1 cellular context compared by ENCODE assay signal in the genomic region with DNA sequence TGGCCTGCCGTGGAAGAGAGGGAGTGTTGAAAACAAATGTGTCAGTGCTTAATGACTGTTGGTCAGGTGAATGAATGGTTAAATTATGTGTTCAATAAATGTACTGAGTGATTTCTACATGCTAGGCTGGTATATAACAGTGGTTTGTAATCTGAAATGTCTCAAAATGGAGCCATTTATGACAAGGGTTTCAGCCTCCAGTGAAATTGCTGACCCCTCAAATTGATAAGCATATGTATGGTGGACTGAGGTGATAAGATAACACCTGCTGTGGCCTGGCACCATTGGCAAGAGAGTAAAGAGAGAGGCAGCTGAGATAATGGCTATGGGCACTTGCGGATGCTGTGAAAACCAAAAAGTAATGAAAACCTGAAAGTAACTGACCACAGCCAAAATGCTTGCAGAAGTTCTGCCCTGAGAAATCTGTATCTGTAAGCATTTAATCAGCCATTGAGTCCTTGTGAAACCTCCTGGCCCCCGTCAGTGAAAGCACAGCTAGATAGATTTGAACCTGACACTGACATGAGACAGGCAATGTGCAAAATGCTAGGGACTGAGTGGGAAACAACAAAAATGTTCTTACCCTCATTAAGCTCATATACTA.
TF ChIP-seq lines count a peak whose summit lies in the region.

No MANE protein-coding gene starts in this region.

TF ChIP-seq in GM12878, 131 proteins besides CTCF, POLR2A, EP300 and RAD21 (continued from another document and continues in another):
- TF ChIP-seq SREBF2 (IDR thresholded peaks at IDR 0.05; ENCODE audit: low read length) (no peak), SREBF1 (IDR thresholded peaks at IDR 0.05; ENCODE audit: low read length) (no peak), SMARCA5 (IDR thresholded peaks at IDR 0.05) (peak; percentile 11; the same call in 1 of the 2 replicates), SP1 (IDR thresholded peaks at IDR 0.05; ENCODE audit: low read depth, low read length) (peak; percentile 29), HCFC1 (IDR thresholded peaks at IDR 0.05; ENCODE audit: low read length) (no peak), RFX5 (IDR thresholded peaks at IDR 0.05; ENCODE audit: low read depth, low read length) (no peak), RBBP5 (conservative IDR thresholded peaks at IDR 0.05) (no peak), ASH2L (IDR thresholded peaks at IDR 0.05; ENCODE audit: borderline replicate concordance, low read depth) (no peak), RAD51 (IDR thresholded peaks at IDR 0.05) (peak; percentile 18; the same call in 1 of the 2 replicates), GATAD2B (conservative IDR thresholded peaks at IDR 0.05; ENCODE audit: low read depth) (peak; percentile 80; the same call in 1 of the 2 replicates), BMI1 (IDR thresholded peaks at IDR 0.05; ENCODE audit: borderline replicate concordance) (no peak; the same call in 1 of the 2 replicates), CBX3 (IDR thresholded peaks at IDR 0.05; ENCODE audit: borderline replicate concordance, low read depth) (no peak), ZBED1 (IDR thresholded peaks at IDR 0.05; ENCODE audit: borderline replicate concordance) (peak; percentile 66; the same call in 1 of the 2 replicates), RB1 (IDR thresholded peaks at IDR 0.05; ENCODE audit: borderline replicate concordance) (no peak), SKIL (IDR thresholded peaks at IDR 0.05; ENCODE audit: low read depth, poor library complexity, severe bottlenecking) (peak; percentile 82), JUND (IDR thresholded peaks at IDR 0.05; ENCODE audit: low read depth, low read length) (no peak), DPF2 (IDR thresholded peaks at IDR 0.05) (peak; percentile 72; the same call in 1 of the 2 replicates), NRF1 (conservative IDR thresholded peaks at IDR 0.05; ENCODE audit: low read depth, low read length) (no peak), CBX5 (IDR thresholded peaks at IDR 0.05; ENCODE audit: low read depth) (no peak), NFXL1 (IDR thresholded peaks at IDR 0.05; ENCODE audit: borderline replicate concordance) (no peak), CHD1 (IDR thresholded peaks at IDR 0.05; ENCODE audit: low read depth, low read length) (no peak), ZBTB40 (IDR thresholded peaks at IDR 0.05; ENCODE audit: borderline replicate concordance) (no peak), HDGF (IDR thresholded peaks at IDR 0.05) (no peak), SMAD1 (IDR thresholded peaks at IDR 0.05; ENCODE audit: low read depth, partially characterized antibody) (peak; percentile 52), EED (IDR thresholded peaks at IDR 0.05; ENCODE audit: low read depth) (peak; percentile 73; the same call in 1 of the 2 replicates), SPI1 (IDR thresholded peaks at IDR 0.05; ENCODE audit: borderline replicate concordance, insufficient read depth, low read depth, low read length) (no peak), MXI1 (IDR thresholded peaks at IDR 0.05; ENCODE audit: low read depth, low read length) (peak; percentile 57; the same call in 1 of the 2 replicates), CEBPZ (IDR thresholded peaks at IDR 0.05; ENCODE audit: low read depth, low read length) (no peak), E2F8 (IDR thresholded peaks at IDR 0.05; ENCODE audit: low read depth, partially characterized antibody) (no peak), KAT2A (conservative IDR thresholded peaks at IDR 0.05; ENCODE audit: control insufficient read depth, low read depth, low read length) (no peak), RELA (IDR thresholded peaks at IDR 0.05; ENCODE audit: borderline replicate concordance, partially characterized antibody) (no peak), ZSCAN29 (IDR thresholded peaks at IDR 0.05) (no peak), ZNF207 (IDR thresholded peaks at IDR 0.05; ENCODE audit: borderline replicate concordance) (no peak), BCL3 (IDR thresholded peaks at IDR 0.05; ENCODE audit: borderline replicate concordance, insufficient read depth, low read depth, low read length, poor library complexity, severe bottlenecking) (peak; percentile 83)
- TF ChIP-seq, protein P1, sequence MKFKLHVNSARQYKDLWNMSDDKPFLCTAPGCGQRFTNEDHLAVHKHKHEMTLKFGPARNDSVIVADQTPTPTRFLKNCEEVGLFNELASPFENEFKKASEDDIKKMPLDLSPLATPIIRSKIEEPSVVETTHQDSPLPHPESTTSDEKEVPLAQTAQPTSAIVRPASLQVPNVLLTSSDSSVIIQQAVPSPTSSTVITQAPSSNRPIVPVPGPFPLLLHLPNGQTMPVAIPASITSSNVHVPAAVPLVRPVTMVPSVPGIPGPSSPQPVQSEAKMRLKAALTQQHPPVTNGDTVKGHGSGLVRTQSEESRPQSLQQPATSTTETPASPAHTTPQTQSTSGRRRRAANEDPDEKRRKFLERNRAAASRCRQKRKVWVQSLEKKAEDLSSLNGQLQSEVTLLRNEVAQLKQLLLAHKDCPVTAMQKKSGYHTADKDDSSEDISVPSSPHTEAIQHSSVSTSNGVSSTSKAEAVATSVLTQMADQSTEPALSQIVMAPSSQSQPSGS (IDR thresholded peaks at IDR 0.05; ENCODE audit: low read length), result peak; percentile 70; the same call in 1 of the 2 replicates
- TF ChIP-seq, protein P2, sequence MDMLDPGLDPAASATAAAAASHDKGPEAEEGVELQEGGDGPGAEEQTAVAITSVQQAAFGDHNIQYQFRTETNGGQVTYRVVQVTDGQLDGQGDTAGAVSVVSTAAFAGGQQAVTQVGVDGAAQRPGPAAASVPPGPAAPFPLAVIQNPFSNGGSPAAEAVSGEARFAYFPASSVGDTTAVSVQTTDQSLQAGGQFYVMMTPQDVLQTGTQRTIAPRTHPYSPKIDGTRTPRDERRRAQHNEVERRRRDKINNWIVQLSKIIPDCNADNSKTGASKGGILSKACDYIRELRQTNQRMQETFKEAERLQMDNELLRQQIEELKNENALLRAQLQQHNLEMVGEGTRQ (IDR thresholded peaks at IDR 0.05; ENCODE audit: borderline replicate concordance, low read depth, low read length), result no peak
- TF ChIP-seq, protein P3, sequence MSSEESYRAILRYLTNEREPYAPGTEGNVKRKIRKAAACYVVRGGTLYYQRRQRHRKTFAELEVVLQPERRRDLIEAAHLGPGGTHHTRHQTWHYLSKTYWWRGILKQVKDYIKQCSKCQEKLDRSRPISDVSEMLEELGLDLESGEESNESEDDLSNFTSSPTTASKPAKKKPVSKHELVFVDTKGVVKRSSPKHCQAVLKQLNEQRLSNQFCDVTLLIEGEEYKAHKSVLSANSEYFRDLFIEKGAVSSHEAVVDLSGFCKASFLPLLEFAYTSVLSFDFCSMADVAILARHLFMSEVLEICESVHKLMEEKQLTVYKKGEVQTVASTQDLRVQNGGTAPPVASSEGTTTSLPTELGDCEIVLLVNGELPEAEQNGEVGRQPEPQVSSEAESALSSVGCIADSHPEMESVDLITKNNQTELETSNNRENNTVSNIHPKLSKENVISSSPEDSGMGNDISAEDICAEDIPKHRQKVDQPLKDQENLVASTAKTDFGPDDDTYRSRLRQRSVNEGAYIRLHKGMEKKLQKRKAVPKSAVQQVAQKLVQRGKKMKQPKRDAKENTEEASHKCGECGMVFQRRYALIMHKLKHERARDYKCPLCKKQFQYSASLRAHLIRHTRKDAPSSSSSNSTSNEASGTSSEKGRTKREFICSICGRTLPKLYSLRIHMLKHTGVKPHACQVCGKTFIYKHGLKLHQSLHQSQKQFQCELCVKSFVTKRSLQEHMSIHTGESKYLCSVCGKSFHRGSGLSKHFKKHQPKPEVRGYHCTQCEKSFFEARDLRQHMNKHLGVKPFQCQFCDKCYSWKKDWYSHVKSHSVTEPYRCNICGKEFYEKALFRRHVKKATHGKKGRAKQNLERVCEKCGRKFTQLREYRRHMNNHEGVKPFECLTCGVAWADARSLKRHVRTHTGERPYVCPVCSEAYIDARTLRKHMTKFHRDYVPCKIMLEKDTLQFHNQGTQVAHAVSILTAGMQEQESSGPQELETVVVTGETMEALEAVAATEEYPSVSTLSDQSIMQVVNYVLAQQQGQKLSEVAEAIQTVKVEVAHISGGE (CRISPR knock-in tag; IDR thresholded peaks at IDR 0.05), result no peak
